ENCODE assay signal across 20 cellular contexts in the genomic region with DNA sequence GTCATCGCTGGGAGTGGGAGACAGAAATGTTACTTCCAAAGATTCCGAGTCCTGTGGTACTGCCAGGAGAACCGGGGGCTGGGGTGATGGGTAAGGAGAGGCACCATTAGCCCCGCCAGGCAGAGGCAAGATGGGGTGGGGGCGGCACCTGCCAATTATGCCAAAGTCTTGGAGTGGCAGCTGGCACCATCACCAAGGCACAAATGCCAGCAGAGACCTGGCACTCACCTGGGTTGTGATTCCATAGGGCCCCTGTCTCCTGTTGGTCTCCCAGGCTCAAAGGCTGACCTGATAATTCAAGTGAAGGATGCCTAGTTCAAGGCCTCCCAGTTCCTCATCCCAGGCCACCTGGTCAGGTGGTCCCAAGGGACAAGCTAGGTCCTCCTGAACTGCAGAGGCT. TPM values are rescaled to one million over a fixed set of nuclear protein-coding genes. Genes with fewer than 3 reads are reported as not detected.
"Had no signal": no experiment of that assay in that cellular context is flagged by ENCODE, and none has a peak within 500 bp of the region (broad histone marks: within the 10 kb centered on the region; RNA-seq: fewer than 3 reads in every experiment).

No MANE protein-coding gene starts in this region.

- H3K4me1 ChIP-seq: SJCRH30 had no signal

- H3K27me3 ChIP-seq: MG63, SJCRH30 had no signal

- H3K36me3 ChIP-seq: MG63, SJCRH30 had no signal

- H3K27ac ChIP-seq: SJCRH30 had no signal

- H3K4me3 ChIP-seq: MG63, SJCRH30 had no signal

- H3K9me3 ChIP-seq: MG63, SJCRH30 had no signal

- DNase-seq: activated CD4-positive, alpha-beta T cell treated with anti-CD3 and anti-CD28 coated beads for 48 hours; activated CD4-positive, alpha-beta T cell treated with anti-CD3 and anti-CD28 coated beads, Interleukin-2, amount 50 U/mL, for 4 hours; activated CD4-positive, CD25-positive, alpha-beta regulatory T cell treated with anti-CD3 and anti-CD28 coated beads, Interleukin-2, amount 50 U/mL, for 72 hours; activated CD8-positive, alpha-beta memory T cell treated with anti-CD3 and anti-CD28 coated beads, Interleukin-2, amount 50 U/mL, for 48 hours; activated CD8-positive, alpha-beta T cell treated with anti-CD3 and anti-CD28 coated beads, Interleukin-2, amount 10 ng/mL, durations not matched to agents 7 days and 5 days; activated naive CD4-positive, alpha-beta T cell; activated T-cell treated with anti-CD3 and anti-CD28 coated beads, Interleukin-2, amount 50 U/mL, for 1 hour; aorta; MG63; MV-4-11; NCI-H1092 treated with DMSO at 0.1 percent for 48 hours; NCI-H1436; NCI-H1694 treated with DMSO at 0.1 percent for 48 hours; NCI-H2081; NCI-H510A treated with DMSO at 0.1 percent for 48 hours; NCI-H69; NK-92 treated with Interleukin-12 subunit alpha and Interleukin-12 subunit beta, amount 100 ng/mL, for 24 hours; Right ventricle myocardium superior; SJCRH30 had no signal

- ATAC-seq: activated CD8-positive, alpha-beta T cell treated with anti-CD3 and anti-CD28 coated beads, Interleukin-2, amount 10 ng/mL, durations not matched to agents 7 days and 5 days; WTC11 had no signal

RNA-seq across cellular contexts. Expression of a gene that starts 7.6 kb away (rescaled TPM):
- total RNA-seq: activated CD8-positive, alpha-beta T cell treated with anti-CD3 and anti-CD28 coated beads, Interleukin-2, amount 10 ng/mL, durations not matched to agents 7 days and 5 days had no signal
